In the genomic region with DNA sequence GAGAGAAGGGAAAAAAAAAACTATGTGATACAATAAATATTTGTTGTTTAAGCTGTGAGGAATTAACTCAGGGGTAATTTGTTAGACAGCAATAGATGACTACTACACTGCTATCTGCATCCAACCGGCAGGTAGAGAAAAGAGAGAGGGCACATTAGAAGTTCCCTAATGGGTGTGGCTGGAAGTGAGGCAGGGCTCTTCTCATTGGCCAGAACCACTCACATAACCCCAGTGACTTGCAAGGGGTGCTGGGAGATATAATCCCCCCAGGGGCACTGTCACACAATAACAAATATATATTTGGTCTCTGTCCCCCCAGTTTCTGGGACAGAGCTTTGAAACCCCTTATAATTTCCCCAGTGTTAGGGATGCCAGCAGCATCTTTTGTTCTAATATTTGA, we compare ENCODE assay signal across 20 cellular contexts. TPM values are rescaled to one million over a fixed set of nuclear protein-coding genes. Genes with fewer than 3 reads are reported as not detected.
A peak's percentile ranks its signal among the peaks of the same experiment; 100 is the strongest.
DNase-seq lines count a peak whose midpoint lies in the region; ATAC-seq and TF ChIP-seq lines count a peak whose summit lies in the region.
"Had no signal": no experiment of that assay in that cellular context is flagged by ENCODE, and none has a peak within 500 bp of the region (broad histone marks: within the 10 kb centered on the region; RNA-seq: fewer than 3 reads in every experiment).

No MANE protein-coding gene starts in this region.

- intact Hi-C loops in activated CD8-positive, alpha-beta T cell treated with anti-CD3 and anti-CD28 coated beads for 36 hours (cut with micrococcal nuclease), result no loop called here
- intact Hi-C loops in dendritic cell treated with granulocyte-macrophage colony-stimulating factor and Interleukin-4, amounts not matched to agents 40 ng/mL and 50 ng/mL, for 4 days (cut with micrococcal nuclease), result loop anchor here (10.0 kb wide), 1 partner anchor 135 kb away; a partner anchor contains a TSS
- intact Hi-C loops in sciatic nerve (cut with DNase I), result no loop called here

- H3K79me2 ChIP-seq in Karpas-422 (ENCODE audit: low read length), result no peaks in the 10 kb centered on the region

- TF ChIP-seq CTCF in activated CD8-positive, alpha-beta T cell treated with anti-CD3 and anti-CD28 coated beads for 36 hours (IDR thresholded peaks at IDR 0.05), result no peak

- no peaks in the 10 kb centered on the region for H3K9me3 Mint-ChIP-seq in activated CD8-positive, alpha-beta T cell treated with anti-CD3 and anti-CD28 coated beads for 36 hours
- no peaks in the 10 kb centered on the region for H3K9me3 Mint-ChIP-seq in activated CD8-positive, alpha-beta T cell treated with anti-CD3 and anti-CD28 coated beads, Interleukin-2, amount 10 ng/mL, durations not matched to agents 7 days and 5 days (ENCODE audit: insufficient read depth)
- no peaks in the 10 kb centered on the region for H3K9me3 Mint-ChIP-seq in dendritic cell treated with granulocyte-macrophage colony-stimulating factor and Interleukin-4, amounts not matched to agents 40 ng/mL and 50 ng/mL, for 4 days
- no peaks in the 10 kb centered on the region for H3K9me3 Mint-ChIP-seq in stimulated activated naive B cell treated with anti-CD40 and anti-IgM and Interleukin-4, amounts not matched to agents 10 μg/mL and 1 μg/mL and 100 μg/mL, for 72 hours
- H3K9me3 Mint-ChIP-seq: CD8-positive, alpha-beta memory T cell had no signal

- no peaks in the 10 kb centered on the region for H3K9me2 ChIP-seq in Karpas-422 (replicated peaks; ENCODE audit: insufficient read depth, low read length)

- peaks cover 3% of the 10 kb centered on the region for H3K4me1 Mint-ChIP-seq in activated CD8-positive, alpha-beta T cell treated with anti-CD3 and anti-CD28 coated beads for 36 hours (ENCODE audit: low read depth)
- H3K4me1 Mint-ChIP-seq in activated CD8-positive, alpha-beta T cell treated with anti-CD3 and anti-CD28 coated beads, Interleukin-2, amount 10 ng/mL, durations not matched to agents 7 days and 5 days (ENCODE audit: low read depth), result peaks cover 2% of the 10 kb centered on the region
- H3K4me1 Mint-ChIP-seq in dendritic cell treated with granulocyte-macrophage colony-stimulating factor and Interleukin-4, amounts not matched to agents 40 ng/mL and 50 ng/mL, for 4 days (ENCODE audit: low read depth), result peaks cover 26% of the 10 kb centered on the region
- peaks cover 14 to 20% of the 10 kb centered on the region in 2 donors for H3K4me1 Mint-ChIP-seq in stimulated activated naive B cell treated with anti-CD40 and anti-IgM and Interleukin-4, amounts not matched to agents 10 μg/mL and 1 μg/mL and 100 μg/mL, for 72 hours

- peak; percentile 27 for ATAC-seq in activated CD8-positive, alpha-beta T cell treated with anti-CD3 and anti-CD28 coated beads for 36 hours
- ATAC-seq in activated CD8-positive, alpha-beta T cell treated with anti-CD3 and anti-CD28 coated beads, Interleukin-2, amount 10 ng/mL, durations not matched to agents 7 days and 5 days, result no peak
- ATAC-seq in stimulated activated naive B cell treated with anti-CD40 and anti-IgM and Interleukin-4, amounts not matched to agents 10 μg/mL and 1 μg/mL and 100 μg/mL, for 72 hours (replicated peaks), result peak; percentile 40 to 46
- ATAC-seq in sciatic nerve, result no peak
- ATAC-seq: Panc1 had no signal

- H4K20me1 ChIP-seq in Karpas-422 (ENCODE audit: insufficient read depth, low read depth, low read length), result no peaks in the 10 kb centered on the region
- H4K20me1 ChIP-seq: BLaER1 treated with 17β-estradiol and CSF1 and Interleukin-3, amounts not matched to agents 10 nM and 100 nM had no signal

- POLR2A ChIA-PET in activated CD8-positive, alpha-beta T cell treated with anti-CD3 and anti-CD28 coated beads for 36 hours (lab: Charles Lee), result no interaction called here
- POLR2A ChIA-PET in activated CD8-positive, alpha-beta T cell treated with anti-CD3 and anti-CD28 coated beads, Interleukin-2, amount 10 ng/mL, durations not matched to agents 7 days and 5 days (lab: Charles Lee), result interaction anchor here (0.6 kb wide), 2 partner anchors 48 to 922 kb away, joined by 3 to 7 read pairs; no protein-coding TSS in a partner anchor

- H3K4me1 ChIP-seq in Karpas-422 (ENCODE audit: low read length), result peaks cover 4% of the 10 kb centered on the region; the same call in 1 of the 2 replicates

- H3K27ac ChIP-seq in Karpas-422 (ENCODE audit: low read length), result no peak overlapping the region
- H3K27ac ChIP-seq in substantia nigra (ENCODE audit: low read depth, low read length, poor library complexity, severe bottlenecking), result no peak overlapping the region

- H2AFZ ChIP-seq in Karpas-422 (ENCODE audit: low read length), result no peak overlapping the region

- no peak overlapping the region for H3K4me3 ChIP-seq in Karpas-422 (ENCODE audit: low read length)
- H3K4me3 ChIP-seq: BLaER1 treated with 17β-estradiol and CSF1 and Interleukin-3, amounts not matched to agents 10 nM and 100 nM had no signal

- no peak for DNase-seq in activated CD8-positive, alpha-beta T cell treated with anti-CD3 and anti-CD28 coated beads for 36 hours
- no peak for DNase-seq in activated CD8-positive, alpha-beta T cell treated with anti-CD3 and anti-CD28 coated beads, Interleukin-2, amount 10 ng/mL, durations not matched to agents 7 days and 5 days
- DNase-seq in Karpas-422 (peak; percentile 78), sciatic nerve (ENCODE audit: low spot score) (no peak), substantia nigra (lab: John Stamatoyannopoulos, UW) (no peak), NOMO-1 treated with dmso at 0.1 percent for 144 hours (lab: John Stamatoyannopoulos, UW; ENCODE audit: unreplicated experiment) (no peak)
- no peak for DNase-seq in stimulated activated naive B cell treated with anti-CD40 and anti-IgM and Interleukin-4, amounts not matched to agents 10 μg/mL and 1 μg/mL and 100 μg/mL, for 72 hours
- DNase-seq: CD8-positive, alpha-beta memory T cell; GF-D8; NCI-H1417; NCI-H187 treated with DMSO at 0.1 percent for 48 hours; NCI-H446; NCI-H69 had no signal

- H3K9me3 ChIP-seq in Karpas-422 (ENCODE audit: low read length), result no peaks in the 10 kb centered on the region
- H3K9me3 ChIP-seq: BLaER1 treated with 17β-estradiol and CSF1 and Interleukin-3, amounts not matched to agents 10 nM and 100 nM had no signal

- no peak overlapping the region for H3K9ac ChIP-seq in Karpas-422 (ENCODE audit: low read length)

- H3K27me3 Mint-ChIP-seq in activated CD8-positive, alpha-beta T cell treated with anti-CD3 and anti-CD28 coated beads for 36 hours, result peaks cover 3% of the 10 kb centered on the region
- no peaks in the 10 kb centered on the region for H3K27me3 Mint-ChIP-seq in activated CD8-positive, alpha-beta T cell treated with anti-CD3 and anti-CD28 coated beads, Interleukin-2, amount 10 ng/mL, durations not matched to agents 7 days and 5 days (ENCODE audit: low read depth)
- H3K27me3 Mint-ChIP-seq in dendritic cell treated with granulocyte-macrophage colony-stimulating factor and Interleukin-4, amounts not matched to agents 40 ng/mL and 50 ng/mL, for 4 days, result peaks cover 9% of the 10 kb centered on the region
- H3K27me3 Mint-ChIP-seq in stimulated activated naive B cell treated with anti-CD40 and anti-IgM and Interleukin-4, amounts not matched to agents 10 μg/mL and 1 μg/mL and 100 μg/mL, for 72 hours, result no peaks in the 10 kb centered on the region

- H3K27ac Mint-ChIP-seq in activated CD8-positive, alpha-beta T cell treated with anti-CD3 and anti-CD28 coated beads for 36 hours, result no peak overlapping the region
- no peak overlapping the region for H3K27ac Mint-ChIP-seq in activated CD8-positive, alpha-beta T cell treated with anti-CD3 and anti-CD28 coated beads, Interleukin-2, amount 10 ng/mL, durations not matched to agents 7 days and 5 days
- H3K27ac Mint-ChIP-seq in dendritic cell treated with granulocyte-macrophage colony-stimulating factor and Interleukin-4, amounts not matched to agents 40 ng/mL and 50 ng/mL, for 4 days, result peak overlapping the region; percentile 89
- no peak overlapping the region for H3K27ac Mint-ChIP-seq in stimulated activated naive B cell treated with anti-CD40 and anti-IgM and Interleukin-4, amounts not matched to agents 10 μg/mL and 1 μg/mL and 100 μg/mL, for 72 hours
- H3K27ac Mint-ChIP-seq: CD8-positive, alpha-beta memory T cell had no signal

- no peaks in the 10 kb centered on the region for H3K27me3 ChIP-seq in Karpas-422 (ENCODE audit: low read length)
- H3K27me3 ChIP-seq: BLaER1 treated with 17β-estradiol and CSF1 and Interleukin-3, amounts not matched to agents 10 nM and 100 nM had no signal

- H3K36me3 Mint-ChIP-seq in activated CD8-positive, alpha-beta T cell treated with anti-CD3 and anti-CD28 coated beads for 36 hours (ENCODE audit: low read depth), result no peaks in the 10 kb centered on the region
- no peaks in the 10 kb centered on the region for H3K36me3 Mint-ChIP-seq in activated CD8-positive, alpha-beta T cell treated with anti-CD3 and anti-CD28 coated beads, Interleukin-2, amount 10 ng/mL, durations not matched to agents 7 days and 5 days (ENCODE audit: low read depth)
- no peaks in the 10 kb centered on the region for H3K36me3 Mint-ChIP-seq in dendritic cell treated with granulocyte-macrophage colony-stimulating factor and Interleukin-4, amounts not matched to agents 40 ng/mL and 50 ng/mL, for 4 days (ENCODE audit: low read depth)
- H3K36me3 Mint-ChIP-seq in stimulated activated naive B cell treated with anti-CD40 and anti-IgM and Interleukin-4, amounts not matched to agents 10 μg/mL and 1 μg/mL and 100 μg/mL, for 72 hours, result peaks cover 0 to 1% of the 10 kb centered on the region in 2 donors
- H3K36me3 Mint-ChIP-seq: CD8-positive, alpha-beta memory T cell had no signal

- no peaks in the 10 kb centered on the region for H3K36me3 ChIP-seq in Karpas-422 (ENCODE audit: insufficient read depth, low read length)
- H3K36me3 ChIP-seq: BLaER1 treated with 17β-estradiol and CSF1 and Interleukin-3, amounts not matched to agents 10 nM and 100 nM had no signal

- CTCF ChIA-PET in activated CD8-positive, alpha-beta T cell treated with anti-CD3 and anti-CD28 coated beads for 36 hours (lab: Charles Lee), result interaction anchor here (1.5 to 1.6 kb wide), 2 partner anchors 8 to 63 kb away, joined by 4 to 11 read pairs; no protein-coding TSS in a partner anchor
- CTCF ChIA-PET in activated CD8-positive, alpha-beta T cell treated with anti-CD3 and anti-CD28 coated beads, Interleukin-2, amount 10 ng/mL, durations not matched to agents 7 days and 5 days (lab: Charles Lee), result interaction anchor here (2.0 kb wide), 1 partner anchor 8 kb away, joined by 6 read pairs; no protein-coding TSS in a partner anchor

- no peak overlapping the region for H3K4me3 Mint-ChIP-seq in activated CD8-positive, alpha-beta T cell treated with anti-CD3 and anti-CD28 coated beads for 36 hours
- no peak overlapping the region for H3K4me3 Mint-ChIP-seq in activated CD8-positive, alpha-beta T cell treated with anti-CD3 and anti-CD28 coated beads, Interleukin-2, amount 10 ng/mL, durations not matched to agents 7 days and 5 days
- no peak overlapping the region for H3K4me3 Mint-ChIP-seq in dendritic cell treated with granulocyte-macrophage colony-stimulating factor and Interleukin-4, amounts not matched to agents 40 ng/mL and 50 ng/mL, for 4 days
- H3K4me3 Mint-ChIP-seq in stimulated activated naive B cell treated with anti-CD40 and anti-IgM and Interleukin-4, amounts not matched to agents 10 μg/mL and 1 μg/mL and 100 μg/mL, for 72 hours, result no peak overlapping the region
- H3K4me3 Mint-ChIP-seq: CD8-positive, alpha-beta memory T cell had no signal

- no peak overlapping the region for H3K4me2 ChIP-seq in Karpas-422 (ENCODE audit: low read depth, low read length, poor library complexity, severe bottlenecking)

RNA-seq across cellular contexts. Expression of a gene that starts 24.3 kb away (rescaled TPM):
- not detected for total RNA-seq in activated CD8-positive, alpha-beta T cell treated with anti-CD3 and anti-CD28 coated beads for 36 hours
- total RNA-seq in activated CD8-positive, alpha-beta T cell treated with anti-CD3 and anti-CD28 coated beads, Interleukin-2, amount 10 ng/mL, durations not matched to agents 7 days and 5 days, result not detected
- not detected in 2 replicates for total RNA-seq in Karpas-422 (2014; rRNA removed; shearing (Covaris generic); ENCODE audit: low replicate concordance)
- not detected for total RNA-seq in sciatic nerve
- total RNA-seq: CD8-positive, alpha-beta memory T cell; Daoy; H4; LHCN-M2; SK-MEL-5 had no signal

RNA-seq across cellular contexts. Expression of a gene that starts 27.2 kb away (rescaled TPM):
- total RNA-seq in activated CD8-positive, alpha-beta T cell treated with anti-CD3 and anti-CD28 coated beads for 36 hours, result under 1 TPM; 0.09 to 0.11 TPM
- total RNA-seq in activated CD8-positive, alpha-beta T cell treated with anti-CD3 and anti-CD28 coated beads, Interleukin-2, amount 10 ng/mL, durations not matched to agents 7 days and 5 days, result under 1 TPM; 0.16 to 0.26 TPM
- total RNA-seq in Karpas-422 (2014; rRNA removed; shearing (Covaris generic); ENCODE audit: low replicate concordance), result not detected in 2 replicates
- total RNA-seq in sciatic nerve, result 3.6 TPM
- total RNA-seq: Daoy, LHCN-M2 had no signal

RNA-seq across cellular contexts. Expression of a gene that starts 31.2 kb away (rescaled TPM):
- 10 to 100 TPM; 59.5 to 63.3 TPM for total RNA-seq in activated CD8-positive, alpha-beta T cell treated with anti-CD3 and anti-CD28 coated beads for 36 hours
- total RNA-seq in activated CD8-positive, alpha-beta T cell treated with anti-CD3 and anti-CD28 coated beads, Interleukin-2, amount 10 ng/mL, durations not matched to agents 7 days and 5 days, result 10 to 100 TPM; 47.2 to 48.6 TPM
- total RNA-seq in Karpas-422 (2014; rRNA removed; shearing (Covaris generic); ENCODE audit: low replicate concordance), result 45.9 and 74.6 TPM in 2 replicates
- total RNA-seq in sciatic nerve, result 38.0 TPM

RNA-seq across cellular contexts. Expression of a gene that starts 32.9 kb away (rescaled TPM):
- total RNA-seq in activated CD8-positive, alpha-beta T cell treated with anti-CD3 and anti-CD28 coated beads for 36 hours, result not detected
- not detected for total RNA-seq in activated CD8-positive, alpha-beta T cell treated with anti-CD3 and anti-CD28 coated beads, Interleukin-2, amount 10 ng/mL, durations not matched to agents 7 days and 5 days
- total RNA-seq in Karpas-422 (2014; rRNA removed; shearing (Covaris generic); ENCODE audit: low replicate concordance), result not detected in 2 replicates
- total RNA-seq in sciatic nerve, result 0.27 TPM
- total RNA-seq: CD8-positive, alpha-beta memory T cell; Daoy; H4; LHCN-M2; SK-MEL-5 had no signal

RNA-seq across cellular contexts. Expression of a gene that starts 39.2 kb away (rescaled TPM):
- total RNA-seq in activated CD8-positive, alpha-beta T cell treated with anti-CD3 and anti-CD28 coated beads for 36 hours, result 1 to 10 TPM in 1 of 2 experiments, under 1 TPM in 1; 0.72 to 1.2 TPM
- under 1 TPM; 0.26 to 0.42 TPM for total RNA-seq in activated CD8-positive, alpha-beta T cell treated with anti-CD3 and anti-CD28 coated beads, Interleukin-2, amount 10 ng/mL, durations not matched to agents 7 days and 5 days
- total RNA-seq in Karpas-422 (2014; rRNA removed; shearing (Covaris generic); ENCODE audit: low replicate concordance), result not detected in 2 replicates
- total RNA-seq in sciatic nerve, result 28.0 TPM

Comparison
In these comparisons a context has a peak if more than half of its experiments do, and no peak if none do; other contexts are left out.
1. ATAC-seq: peak in activated CD8-positive, alpha-beta T cell treated with anti-CD3 and anti-CD28 coated beads for 36 hours (single experiment) and stimulated activated naive B cell treated with anti-CD40 and anti-IgM and Interleukin-4, amounts not matched to agents 10 μg/mL and 1 μg/mL and 100 μg/mL, for 72 hours (2 of 2); none in activated CD8-positive, alpha-beta T cell treated with anti-CD3 and anti-CD28 coated beads, Interleukin-2, amount 10 ng/mL, durations not matched to agents 7 days and 5 days (single experiment) and sciatic nerve (single experiment).